ENCODE assay signal across 1 cellular context in the genomic region with DNA sequence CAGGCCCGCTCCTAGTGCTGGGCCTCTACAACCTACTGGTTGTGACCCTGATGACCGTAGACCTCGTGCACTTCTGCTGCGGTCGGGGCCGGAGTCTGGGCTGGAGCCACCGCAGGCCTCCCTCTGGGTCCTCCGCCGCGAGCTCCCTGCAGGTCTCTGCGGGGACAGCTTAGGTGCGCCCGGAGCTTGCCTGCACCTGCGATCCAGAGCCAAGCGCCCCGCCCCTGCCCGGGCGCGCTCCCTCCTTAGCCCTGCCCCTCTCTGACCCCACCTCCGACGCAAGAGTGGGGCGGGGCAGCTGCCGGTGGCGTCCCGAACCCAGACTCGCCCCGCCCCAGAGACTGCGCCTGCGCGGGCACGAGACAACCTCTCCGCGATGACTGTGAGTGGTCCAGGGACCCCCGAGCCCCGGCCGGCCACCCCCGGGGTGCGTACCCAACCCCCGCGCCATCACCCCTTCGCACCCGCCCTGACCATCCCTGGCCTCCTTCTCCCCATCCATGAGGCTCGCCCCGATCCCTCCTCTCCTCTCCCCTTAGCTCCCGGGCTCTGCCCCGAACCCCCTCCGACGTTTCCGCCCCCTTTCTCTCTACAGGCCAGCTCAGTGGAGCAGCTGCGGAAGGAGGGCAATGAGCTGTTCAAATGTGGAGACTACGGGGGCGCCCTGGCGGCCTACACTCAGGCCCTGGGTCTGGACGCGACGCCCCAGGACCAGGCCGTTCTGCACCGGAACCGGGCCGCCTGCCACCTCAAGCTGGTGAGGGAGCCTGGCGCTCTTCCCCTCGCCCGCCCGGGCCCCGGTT.
TF ChIP-seq lines count a peak whose summit lies in the region.

TSS of gene UNC45A (plus strand) at position 337 of the 803 bp plus-strand sequence. CDS start at position 377, 40 bp downstream.

TF ChIP-seq in HepG2, 621 proteins besides CTCF, POLR2A, EP300 and RAD21 (continued from another document and continues in another):
- no peak for TF ChIP-seq ZBTB40 (IDR thresholded peaks at IDR 0.05)
- TF ChIP-seq ZBTB40 (CRISPR knock-in tag; IDR thresholded peaks at IDR 0.05) = peak; percentile 29; the same call in 1 of the 2 replicates
- 0 out of 2 replicates have a peak, but pooled peaks have one; percentile 0 for TF ChIP-seq ZSCAN12 (CRISPR knock-in tag; IDR thresholded peaks at IDR 0.05)
- 0 out of 2 replicates have a peak, but pooled peaks have one; percentile 63 for TF ChIP-seq ZNF761 (CRISPR knock-in tag; conservative IDR thresholded peaks at IDR 0.05)
- peak; percentile 75 for TF ChIP-seq SAP130 (CRISPR knock-in tag; IDR thresholded peaks at IDR 0.05; ENCODE audit: low read depth)
- TF ChIP-seq ZNF329 (CRISPR knock-in tag; IDR thresholded peaks at IDR 0.05; ENCODE audit: low read depth) = 0 out of 2 replicates have a peak, but pooled peaks have one; percentile 42
- peak; percentile 93 for TF ChIP-seq ZBTB7B (CRISPR knock-in tag; IDR thresholded peaks at IDR 0.05)
- peak; percentile 16; the same call in 1 of the 2 replicates for TF ChIP-seq SOX5 (CRISPR knock-in tag; IDR thresholded peaks at IDR 0.05; ENCODE audit: borderline replicate concordance)
- TF ChIP-seq IKZF1 (IDR thresholded peaks at IDR 0.05) = no peak
- no peak; the same call in 1 of the 2 replicates for TF ChIP-seq ZNF777 (CRISPR knock-in tag; IDR thresholded peaks at IDR 0.05)
- TF ChIP-seq NFIB (CRISPR knock-in tag; IDR thresholded peaks at IDR 0.05; ENCODE audit: borderline replicate concordance) = no peak
- TF ChIP-seq ERF (CRISPR knock-in tag; IDR thresholded peaks at IDR 0.05) = 0 out of 2 replicates have a peak, but pooled peaks have one; percentile 47
- TF ChIP-seq ZNF703 (CRISPR knock-in tag; IDR thresholded peaks at IDR 0.05; ENCODE audit: borderline replicate concordance) = no peak
- TF ChIP-seq, protein P1, sequence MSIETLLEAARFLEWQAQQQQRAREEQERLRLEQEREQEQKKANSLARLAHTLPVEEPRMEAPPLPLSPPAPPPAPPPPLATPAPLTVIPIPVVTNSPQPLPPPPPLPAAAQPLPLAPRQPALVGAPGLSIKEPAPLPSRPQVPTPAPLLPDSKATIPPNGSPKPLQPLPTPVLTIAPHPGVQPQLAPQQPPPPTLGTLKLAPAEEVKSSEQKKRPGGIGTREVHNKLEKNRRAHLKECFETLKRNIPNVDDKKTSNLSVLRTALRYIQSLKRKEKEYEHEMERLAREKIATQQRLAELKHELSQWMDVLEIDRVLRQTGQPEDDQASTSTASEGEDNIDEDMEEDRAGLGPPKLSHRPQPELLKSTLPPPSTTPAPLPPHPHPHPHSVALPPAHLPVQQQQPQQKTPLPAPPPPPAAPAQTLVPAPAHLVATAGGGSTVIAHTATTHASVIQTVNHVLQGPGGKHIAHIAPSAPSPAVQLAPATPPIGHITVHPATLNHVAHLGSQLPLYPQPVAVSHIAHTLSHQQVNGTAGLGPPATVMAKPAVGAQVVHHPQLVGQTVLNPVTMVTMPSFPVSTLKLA (IDR thresholded peaks at IDR 0.05) = peak; percentile 14; the same call in 1 of the 2 replicates
- no peak for TF ChIP-seq RFXANK (CRISPR knock-in tag; IDR thresholded peaks at IDR 0.05)
- no peak for TF ChIP-seq ZNF260 (CRISPR knock-in tag; IDR thresholded peaks at IDR 0.05; ENCODE audit: borderline replicate concordance, low read depth)
- TF ChIP-seq, protein P2, sequence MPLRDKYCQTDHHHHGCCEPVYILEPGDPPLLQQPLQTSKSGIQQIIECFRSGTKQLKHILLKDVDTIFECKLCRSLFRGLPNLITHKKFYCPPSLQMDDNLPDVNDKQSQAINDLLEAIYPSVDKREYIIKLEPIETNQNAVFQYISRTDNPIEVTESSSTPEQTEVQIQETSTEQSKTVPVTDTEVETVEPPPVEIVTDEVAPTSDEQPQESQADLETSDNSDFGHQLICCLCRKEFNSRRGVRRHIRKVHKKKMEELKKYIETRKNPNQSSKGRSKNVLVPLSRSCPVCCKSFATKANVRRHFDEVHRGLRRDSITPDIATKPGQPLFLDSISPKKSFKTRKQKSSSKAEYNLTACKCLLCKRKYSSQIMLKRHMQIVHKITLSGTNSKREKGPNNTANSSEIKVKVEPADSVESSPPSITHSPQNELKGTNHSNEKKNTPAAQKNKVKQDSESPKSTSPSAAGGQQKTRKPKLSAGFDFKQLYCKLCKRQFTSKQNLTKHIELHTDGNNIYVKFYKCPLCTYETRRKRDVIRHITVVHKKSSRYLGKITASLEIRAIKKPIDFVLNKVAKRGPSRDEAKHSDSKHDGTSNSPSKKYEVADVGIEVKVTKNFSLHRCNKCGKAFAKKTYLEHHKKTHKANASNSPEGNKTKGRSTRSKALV (CRISPR knock-in tag; IDR thresholded peaks at IDR 0.05) = peak; percentile 21; the same call in 1 of the 2 replicates
- TF ChIP-seq MYPOP (CRISPR knock-in tag; IDR thresholded peaks at IDR 0.05) = peak; percentile 64; the same call in 1 of the 2 replicates
- TF ChIP-seq, protein P3, sequence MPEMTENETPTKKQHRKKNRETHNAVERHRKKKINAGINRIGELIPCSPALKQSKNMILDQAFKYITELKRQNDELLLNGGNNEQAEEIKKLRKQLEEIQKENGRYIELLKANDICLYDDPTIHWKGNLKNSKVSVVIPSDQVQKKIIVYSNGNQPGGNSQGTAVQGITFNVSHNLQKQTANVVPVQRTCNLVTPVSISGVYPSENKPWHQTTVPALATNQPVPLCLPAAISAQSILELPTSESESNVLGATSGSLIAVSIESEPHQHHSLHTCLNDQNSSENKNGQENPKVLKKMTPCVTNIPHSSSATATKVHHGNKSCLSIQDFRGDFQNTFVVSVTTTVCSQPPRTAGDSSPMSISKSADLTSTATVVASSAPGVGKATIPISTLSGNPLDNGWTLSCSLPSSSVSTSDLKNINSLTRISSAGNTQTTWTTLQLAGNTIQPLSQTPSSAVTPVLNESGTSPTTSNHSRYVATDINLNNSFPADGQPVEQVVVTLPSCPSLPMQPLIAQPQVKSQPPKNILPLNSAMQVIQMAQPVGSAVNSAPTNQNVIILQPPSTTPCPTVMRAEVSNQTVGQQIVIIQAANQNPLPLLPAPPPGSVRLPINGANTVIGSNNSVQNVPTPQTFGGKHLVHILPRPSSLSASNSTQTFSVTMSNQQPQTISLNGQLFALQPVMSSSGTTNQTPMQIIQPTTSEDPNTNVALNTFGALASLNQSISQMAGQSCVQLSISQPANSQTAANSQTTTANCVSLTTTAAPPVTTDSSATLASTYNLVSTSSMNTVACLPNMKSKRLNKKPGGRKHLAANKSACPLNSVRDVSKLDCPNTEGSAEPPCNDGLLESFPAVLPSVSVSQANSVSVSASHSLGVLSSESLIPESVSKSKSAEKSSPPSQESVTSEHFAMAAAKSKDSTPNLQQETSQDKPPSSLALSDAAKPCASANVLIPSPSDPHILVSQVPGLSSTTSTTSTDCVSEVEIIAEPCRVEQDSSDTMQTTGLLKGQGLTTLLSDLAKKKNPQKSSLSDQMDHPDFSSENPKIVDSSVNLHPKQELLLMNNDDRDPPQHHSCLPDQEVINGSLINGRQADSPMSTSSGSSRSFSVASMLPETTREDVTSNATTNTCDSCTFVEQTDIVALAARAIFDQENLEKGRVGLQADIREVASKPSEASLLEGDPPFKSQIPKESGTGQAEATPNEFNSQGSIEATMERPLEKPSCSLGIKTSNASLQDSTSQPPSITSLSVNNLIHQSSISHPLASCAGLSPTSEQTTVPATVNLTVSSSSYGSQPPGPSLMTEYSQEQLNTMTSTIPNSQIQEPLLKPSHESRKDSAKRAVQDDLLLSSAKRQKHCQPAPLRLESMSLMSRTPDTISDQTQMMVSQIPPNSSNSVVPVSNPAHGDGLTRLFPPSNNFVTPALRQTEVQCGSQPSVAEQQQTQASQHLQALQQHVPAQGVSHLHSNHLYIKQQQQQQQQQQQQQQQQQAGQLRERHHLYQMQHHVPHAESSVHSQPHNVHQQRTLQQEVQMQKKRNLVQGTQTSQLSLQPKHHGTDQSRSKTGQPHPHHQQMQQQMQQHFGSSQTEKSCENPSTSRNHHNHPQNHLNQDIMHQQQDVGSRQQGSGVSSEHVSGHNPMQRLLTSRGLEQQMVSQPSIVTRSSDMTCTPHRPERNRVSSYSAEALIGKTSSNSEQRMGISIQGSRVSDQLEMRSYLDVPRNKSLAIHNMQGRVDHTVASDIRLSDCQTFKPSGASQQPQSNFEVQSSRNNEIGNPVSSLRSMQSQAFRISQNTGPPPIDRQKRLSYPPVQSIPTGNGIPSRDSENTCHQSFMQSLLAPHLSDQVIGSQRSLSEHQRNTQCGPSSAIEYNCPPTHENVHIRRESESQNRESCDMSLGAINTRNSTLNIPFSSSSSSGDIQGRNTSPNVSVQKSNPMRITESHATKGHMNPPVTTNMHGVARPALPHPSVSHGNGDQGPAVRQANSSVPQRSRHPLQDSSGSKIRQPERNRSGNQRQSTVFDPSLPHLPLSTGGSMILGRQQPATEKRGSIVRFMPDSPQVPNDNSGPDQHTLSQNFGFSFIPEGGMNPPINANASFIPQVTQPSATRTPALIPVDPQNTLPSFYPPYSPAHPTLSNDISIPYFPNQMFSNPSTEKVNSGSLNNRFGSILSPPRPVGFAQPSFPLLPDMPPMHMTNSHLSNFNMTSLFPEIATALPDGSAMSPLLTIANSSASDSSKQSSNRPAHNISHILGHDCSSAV (CRISPR knock-in tag; IDR thresholded peaks at IDR 0.05; ENCODE audit: borderline replicate concordance) = no peak
- TF ChIP-seq ZNF350 (CRISPR knock-in tag; IDR thresholded peaks at IDR 0.05; ENCODE audit: borderline replicate concordance, low read depth) = peak; percentile 21; the same call in 1 of the 2 replicates
- TF ChIP-seq NR2F1 (CRISPR knock-in tag; IDR thresholded peaks at IDR 0.05) = no peak
- TF ChIP-seq ZNF776 (CRISPR knock-in tag; IDR thresholded peaks at IDR 0.05) = no peak
- TF ChIP-seq KLF12 (CRISPR knock-in tag; IDR thresholded peaks at IDR 0.05; ENCODE audit: borderline replicate concordance) = no peak
- TF ChIP-seq ZNF337 (CRISPR knock-in tag; IDR thresholded peaks at IDR 0.05; ENCODE audit: borderline replicate concordance, low read depth) = no peak
- no peak for TF ChIP-seq XRCC5 (optimal IDR thresholded peaks at IDR 0.05; ENCODE audit: low read length)
- peak; percentile 51 for TF ChIP-seq HDAC1 (CRISPR knock-in tag; IDR thresholded peaks at IDR 0.05)
- TF ChIP-seq ZNF441 (CRISPR knock-in tag; IDR thresholded peaks at IDR 0.05; ENCODE audit: borderline replicate concordance) = 0 out of 2 replicates have a peak, but pooled peaks have one; percentile 44
- 0 out of 2 replicates have a peak, but pooled peaks have one; percentile 9 for TF ChIP-seq CREB3 (CRISPR knock-in tag; IDR thresholded peaks at IDR 0.05)
